In genomic region chr4:11675051-11675800, GRCh38 we compare ENCODE assay signal across 9 cellular contexts.
"Had no signal": no experiment of that assay in that cellular context is flagged by ENCODE, and none has a peak within 500 bp of the region (broad histone marks: within the 10 kb centered on the region; RNA-seq: fewer than 3 reads in every experiment).

No MANE protein-coding gene starts in this region.

- H3K9me3 ChIP-seq: HAP-1 had no signal

- H3K4me1 ChIP-seq: HAP-1 had no signal

- H3K27ac Mint-ChIP-seq: HFFc6 had no signal

- H3K27ac ChIP-seq: GM23248 had no signal

- ATAC-seq: HCT116, K562 had no signal

- H3K36me3 ChIP-seq: HAP-1 had no signal

- H3K4me3 Mint-ChIP-seq: HFFc6 had no signal

- DNase-seq: GM23248, GOT3, H7, HFFc6, IMR-90 had no signal

- FAIRE-seq: HTR-8/SVneo, K562 had no signal

- H3K4me3 ChIP-seq: GM23248, HAP-1, K562 had no signal

- H2AFZ ChIP-seq: GM23248 had no signal

- H3K9me3 Mint-ChIP-seq: HFFc6 had no signal

- H3K9ac ChIP-seq: GM23248 had no signal
